In genomic region chr9:113410207-113411158, GRCh38 we compare ENCODE assay signal across 1 cellular context.
TF ChIP-seq lines count a peak whose summit lies in the region.

TSS of gene C9orf43 (plus strand) at chr9:113410747. CDS start at chr9:113413494, 2,747 bp downstream.
TSS of gene POLE3 (minus strand) at chr9:113410675. CDS start at chr9:113410293, 382 bp downstream.

TF ChIP-seq in K562, 482 proteins besides CTCF, POLR2A, EP300 and RAD21 (continued from another document and continues in another):
- TF ChIP-seq BRD9 (IDR thresholded peaks at IDR 0.05; ENCODE audit: low read depth, partially characterized antibody) (peak; percentile 84), ZNF354B (CRISPR knock-in tag; IDR thresholded peaks at IDR 0.05) (no peak), HDAC3 (IDR thresholded peaks at IDR 0.05; ENCODE audit: borderline replicate concordance, partially characterized antibody) (no peak), IRF9 (tag; IDR thresholded peaks at IDR 0.05) (no peak), MYNN (IDR thresholded peaks at IDR 0.05) (peak; percentile 33; the same call in 1 of the 2 replicates), MYNN (CRISPR knock-in tag; IDR thresholded peaks at IDR 0.05) (no peak), ETV6 (IDR thresholded peaks at IDR 0.05; ENCODE audit: borderline replicate concordance in 1 of 2, low read depth in 2 of 2, low read length in 1 of 2) (no peak), ETV6 (CRISPR knock-in tag; IDR thresholded peaks at IDR 0.05; ENCODE audit: borderline replicate concordance) (no peak), NR2C1 (IDR thresholded peaks at IDR 0.05) (peak; percentile 81), NR2C1 (tag; IDR thresholded peaks at IDR 0.05) (peak; percentile 82), E2F4 (CRISPR knock-in tag; IDR thresholded peaks at IDR 0.05; ENCODE audit: low read depth) (peak; percentile 76; the same call in 1 of the 2 replicates), GTF2A2 (tag; IDR thresholded peaks at IDR 0.05) (no peak), ZNF449 (CRISPR knock-in tag; IDR thresholded peaks at IDR 0.05) (no peak), DPF2 (IDR thresholded peaks at IDR 0.05) (peak; percentile 60), ZBTB17 (CRISPR knock-in tag; IDR thresholded peaks at IDR 0.05) (0 out of 2 replicates have a peak, but pooled peaks have one; percentile 33), ZNF445 (CRISPR knock-in tag; IDR thresholded peaks at IDR 0.05; ENCODE audit: low read depth) (no peak), DEAF1 (CRISPR knock-in tag; IDR thresholded peaks at IDR 0.05) (no peak), TSHZ1 (CRISPR knock-in tag; IDR thresholded peaks at IDR 0.05) (no peak), MIER1 (IDR thresholded peaks at IDR 0.05; ENCODE audit: low read depth) (peak; percentile 56; the same call in 1 of the 2 replicates), CLOCK (CRISPR knock-in tag; IDR thresholded peaks at IDR 0.05; ENCODE audit: borderline replicate concordance) (no peak), ZKSCAN1 (IDR thresholded peaks at IDR 0.05; ENCODE audit: low read depth, low read length) (no peak; the same call in 1 of the 2 replicates), PKNOX1 (IDR thresholded peaks at IDR 0.05) (peak; percentile 11; the same call in 1 of the 2 replicates), PURB (CRISPR knock-in tag; IDR thresholded peaks at IDR 0.05; ENCODE audit: low read depth) (no peak), SIN3B (IDR thresholded peaks at IDR 0.05; ENCODE audit: low read depth) (peak; percentile 27; the same call in 1 of the 2 replicates), ZNF696 (CRISPR knock-in tag; conservative IDR thresholded peaks at IDR 0.05) (no peak), ZNF408 (CRISPR knock-in tag; IDR thresholded peaks at IDR 0.05; ENCODE audit: low read depth) (no peak), HOMEZ (CRISPR knock-in tag; IDR thresholded peaks at IDR 0.05) (no peak), EHMT2 (IDR thresholded peaks at IDR 0.05) (no peak), ESRRB (CRISPR knock-in tag; IDR thresholded peaks at IDR 0.05; ENCODE audit: borderline replicate concordance) (no peak), CBX1 (IDR thresholded peaks at IDR 0.05; ENCODE audit: low read depth) (peak; percentile 92), PHTF2 (CRISPR knock-in tag; IDR thresholded peaks at IDR 0.05) (no peak), NR2F6 (CRISPR knock-in tag; IDR thresholded peaks at IDR 0.05) (no peak), ZNF76 (CRISPR knock-in tag; IDR thresholded peaks at IDR 0.05; ENCODE audit: borderline replicate concordance) (peak; percentile 55; the same call in 1 of the 2 replicates), KDM4B (IDR thresholded peaks at IDR 0.05; ENCODE audit: borderline replicate concordance in 2 of 2, low read depth in 1 of 2) (peak in 1 of 2 experiments; percentile 84; a peak in 1 of 4 replicates), CBX5 (IDR thresholded peaks at IDR 0.05; ENCODE audit: borderline replicate concordance, low read depth) (peak; percentile 11; the same call in 1 of the 2 replicates), TFAM (CRISPR knock-in tag; conservative IDR thresholded peaks at IDR 0.05) (no peak), CREM (IDR thresholded peaks at IDR 0.05; ENCODE audit: low read depth) (peak; percentile 84), ZNF277 (CRISPR knock-in tag; IDR thresholded peaks at IDR 0.05; ENCODE audit: borderline replicate concordance) (no peak), ZBTB26 (CRISPR knock-in tag; IDR thresholded peaks at IDR 0.05) (0 out of 2 replicates have a peak, but pooled peaks have one; percentile 12), BHLHE40 (IDR thresholded peaks at IDR 0.05; ENCODE audit: low read length) (peak; percentile 79), KLF13 (tag; IDR thresholded peaks at IDR 0.05; ENCODE audit: borderline replicate concordance, low read depth) (peak; percentile 94), EZH2 (IDR thresholded peaks at IDR 0.05; ENCODE audit: borderline replicate concordance, low read depth, low read length) (no peak), JUND (IDR thresholded peaks at IDR 0.05; ENCODE audit: borderline replicate concordance, low read depth, low read length) (peak; percentile 74), JUND (tag; IDR thresholded peaks at IDR 0.05; ENCODE audit: borderline replicate concordance, low read depth, low read length) (peak; percentile 66; the same call in 1 of the 3 replicates), ZBTB2 (IDR thresholded peaks at IDR 0.05) (peak; percentile 76), XRCC5 (IDR thresholded peaks at IDR 0.05; ENCODE audit: low read depth, low read length) (no peak), ZNF311 (CRISPR knock-in tag; IDR thresholded peaks at IDR 0.05) (no peak)
